In the genomic region with DNA sequence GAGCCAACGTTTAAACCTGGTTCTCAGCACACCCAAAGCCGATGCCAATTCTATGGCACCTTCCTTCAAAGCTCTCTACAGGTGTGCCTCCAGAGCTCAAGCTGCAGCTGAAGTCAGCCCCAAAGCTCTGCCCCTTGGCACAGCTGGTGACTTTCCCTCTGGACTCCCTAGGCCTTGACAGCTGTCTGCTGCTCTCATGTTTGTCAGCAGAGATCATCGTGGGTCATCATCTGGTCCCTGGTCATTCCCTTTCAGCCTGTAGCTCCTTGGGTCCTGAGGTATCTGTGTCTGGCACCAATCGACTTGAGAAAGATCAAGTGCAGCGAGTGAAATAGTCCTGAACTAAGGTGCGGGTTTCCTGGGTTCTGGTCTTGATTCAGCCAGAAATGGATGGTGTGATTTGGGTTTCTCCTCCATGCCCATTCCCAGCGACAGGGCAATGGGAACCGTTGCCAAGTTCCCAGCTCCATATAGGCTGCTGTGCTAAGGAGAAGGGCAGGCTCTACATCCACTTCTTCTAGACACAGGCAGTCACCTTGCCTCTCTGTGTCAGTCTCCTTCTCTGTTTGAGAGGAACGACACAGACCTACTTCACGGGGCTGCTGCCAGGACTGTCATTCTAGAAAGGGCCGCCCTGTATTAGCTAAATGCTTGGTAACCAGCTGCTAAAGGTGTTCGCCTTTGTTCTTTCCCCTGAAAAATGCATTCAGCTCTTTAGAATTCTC, we compare ENCODE assay signal across 17 cellular contexts. TPM values are rescaled to one million over a fixed set of nuclear protein-coding genes. Genes with fewer than 3 reads are reported as not detected.
A peak's percentile ranks its signal among the peaks of the same experiment; 100 is the strongest.
DNase-seq lines count a peak whose midpoint lies in the region; ATAC-seq and TF ChIP-seq lines count a peak whose summit lies in the region.
"Had no signal": no experiment of that assay in that cellular context is flagged by ENCODE, and none has a peak within 500 bp of the region (broad histone marks: within the 10 kb centered on the region; RNA-seq: fewer than 3 reads in every experiment).

No MANE protein-coding gene starts in this region.

- no peak overlapping the region for H3K4me3 ChIP-seq in right cardiac atrium (ENCODE audit: low read length)
- H3K4me3 ChIP-seq in vagina = no peak overlapping the region
- no peak overlapping the region for H3K4me3 ChIP-seq in GM23248
- H3K4me3 ChIP-seq: BLaER1, esophagus muscularis mucosa, MG63, right lobe of liver, thoracic aorta had no signal

- 71% methylated on average over 12 of the region's 12 CpGs for WGBS in right cardiac atrium
- 73 to 75% methylated on average over 12 of the region's 12 CpGs for WGBS in GM23248 (ENCODE audit: low coverage in 1 of 2, low lambda C conversion rate in 2 of 2, missing lambda C conversion rate in 2 of 2), 2 experiments

- no peak for TF ChIP-seq POLR2A in vagina (IDR thresholded peaks at IDR 0.05)

- H3K27me3 ChIP-seq in right cardiac atrium (ENCODE audit: control insufficient read depth, insufficient read depth) = no peaks in the 10 kb centered on the region
- no peaks in the 10 kb centered on the region for H3K27me3 ChIP-seq in vagina
- no peaks in the 10 kb centered on the region for H3K27me3 ChIP-seq in GM23248 (replicated peaks; ENCODE audit: insufficient read depth)
- H3K27me3 ChIP-seq: BLaER1, esophagus muscularis mucosa, MG63, right lobe of liver had no signal

- H3K9me2 ChIP-seq in GM23248 (ENCODE audit: insufficient read depth) = no peaks in the 10 kb centered on the region

- no peaks in the 10 kb centered on the region for H3K9me3 ChIP-seq in right cardiac atrium (ENCODE audit: control insufficient read depth, low read length)
- H3K9me3 ChIP-seq in vagina = no peaks in the 10 kb centered on the region
- no peaks in the 10 kb centered on the region for H3K9me3 ChIP-seq in GM23248 (ENCODE audit: low read depth)
- H3K9me3 ChIP-seq: BLaER1, Caco-2, esophagus muscularis mucosa, MG63, right lobe of liver, thoracic aorta had no signal

- H3K9ac ChIP-seq in GM23248 = no peak overlapping the region
- H3K9ac ChIP-seq: BLaER1 had no signal

- H4K20me1 ChIP-seq in GM23248 (ENCODE audit: insufficient read depth) = no peaks in the 10 kb centered on the region
- H4K20me1 ChIP-seq: BLaER1 had no signal

- H3K4me1 ChIP-seq in right cardiac atrium (ENCODE audit: control insufficient read depth, insufficient read depth, low read length) = peaks cover 15% of the 10 kb centered on the region
- H3K4me1 ChIP-seq in vagina = peaks cover 5% of the 10 kb centered on the region
- peaks cover 38% of the 10 kb centered on the region for H3K4me1 ChIP-seq in GM23248 (ENCODE audit: insufficient read depth)
- H3K4me1 ChIP-seq: BLaER1, right lobe of liver had no signal

- H3K4me2 ChIP-seq in GM23248 (ENCODE audit: unreplicated experiment) = no peak overlapping the region
- H3K4me2 ChIP-seq: BLaER1 had no signal

- in situ Hi-C loops in GM23248 (cut with MboI) = no loop called here

- no peaks in the 10 kb centered on the region for H3K79me2 ChIP-seq in GM23248 (ENCODE audit: insufficient read depth)

- intact Hi-C loops in right cardiac atrium (cut with DNase I) (loop anchor here in 2 of 4 donors (2.0 to 5.0 kb wide), 2 partner anchors 24 to 163 kb away; no protein-coding TSS in a partner anchor), Right ventricle myocardium inferior (cut with DNase I) (loop anchor here (1.0 kb wide), 2 partner anchors 24 to 166 kb away; no protein-coding TSS in a partner anchor), vagina (cut with DNase I) (loop anchor here (5.0 kb wide), 1 partner anchor 163 kb away; no protein-coding TSS in a partner anchor)

- no peak overlapping the region for H2AFZ ChIP-seq in GM23248

- peak in 1 of 3 experiments; percentile 11 for TF ChIP-seq CTCF in vagina (IDR thresholded peaks at IDR 0.05)

- H3K36me3 ChIP-seq in vagina = no peaks in the 10 kb centered on the region
- no peaks in the 10 kb centered on the region for H3K36me3 ChIP-seq in GM23248 (ENCODE audit: low read depth)
- H3K36me3 ChIP-seq: BLaER1, esophagus muscularis mucosa, MG63, right lobe of liver, thoracic aorta had no signal

- DNase-seq in right cardiac atrium (no peak), Right ventricle myocardium inferior (ENCODE audit: missing footprints) (no peak), islet precursor cell (peak; percentile 39), vagina (ENCODE audit: extremely low spot score in 2 of 2) (peak; percentile 84), NCI-H1105 (lab: John Stamatoyannopoulos, UW) (no peak), GM23248 (no peak)
- DNase-seq: GOT3, NCI-H2081 treated with DMSO at 0.1 percent for 48 hours had no signal

- H3K27ac ChIP-seq in right cardiac atrium (ENCODE audit: low read length) = peak overlapping the region; percentile 67
- H3K27ac ChIP-seq in vagina = no peak overlapping the region
- H3K27ac ChIP-seq in GM23248 = no peak overlapping the region
- H3K27ac ChIP-seq: BLaER1, right lobe of liver, thoracic aorta had no signal

- no peak for ATAC-seq in right cardiac atrium
- ATAC-seq in Right ventricle myocardium inferior = no peak
- ATAC-seq in HG03045 (IDR thresholded peaks at IDR 0.05; ENCODE audit: unreplicated experiment) = peak; percentile 9
- ATAC-seq in GM21825 (IDR thresholded peaks at IDR 0.05; ENCODE audit: unreplicated experiment) = no peak
- ATAC-seq: left ventricle myocardium superior had no signal

- H3F3A ChIP-seq in GM23248 (ENCODE audit: insufficient read depth) = peaks cover 22% of the 10 kb centered on the region

RNA-seq across cellular contexts. Expression of gene PKD1L1, which starts 3.6 kb away (rescaled TPM):
- total RNA-seq in right cardiac atrium = 1 to 10 TPM in 1 of 4 donors, under 1 TPM in 3; 0.79 to 1.5 (median 0.90) TPM
- polyA plus RNA-seq in right cardiac atrium = 0.81 TPM
- total RNA-seq in Right ventricle myocardium inferior = 1.3 TPM
- 0.49 TPM for total RNA-seq in vagina
- total RNA-seq in GM23248 (2014; rRNA removed; shearing (Covaris generic)) = 0.11 and 0.25 TPM in 2 replicates
- polyA plus RNA-seq in GM23248 (2016; fragmentation: Nextera tagmentation; extraction: Ambion mirVana) = 0.05 and 0.06 TPM in 2 replicates

RNA-seq across cellular contexts. Expression of gene HUS1, which starts 34.7 kb away (rescaled TPM):
- total RNA-seq in right cardiac atrium (10 to 100 TPM; 21.9 to 25.7 (median 24.3) TPM), Right ventricle myocardium inferior (29.6 TPM), vagina (28.5 TPM)
- polyA plus RNA-seq in right cardiac atrium (13.2 TPM), GM23248 (2016; fragmentation: Nextera tagmentation; extraction: Ambion mirVana) (23.5 and 25.5 TPM in 2 replicates)
- 21.1 and 25.0 TPM in 2 replicates for total RNA-seq in GM23248 (2014; rRNA removed; shearing (Covaris generic))

Comparison
In these comparisons a context has a peak if more than half of its experiments do, and no peak if none do; other contexts are left out.
1. DNase-seq: peak in islet precursor cell (single experiment) and vagina (2 of 2); none in right cardiac atrium (0 of 3), Right ventricle myocardium inferior (single experiment), NCI-H1105 (single experiment) and GM23248 (single experiment).